ENCODE assay signal across 14 cellular contexts in the genomic region with DNA sequence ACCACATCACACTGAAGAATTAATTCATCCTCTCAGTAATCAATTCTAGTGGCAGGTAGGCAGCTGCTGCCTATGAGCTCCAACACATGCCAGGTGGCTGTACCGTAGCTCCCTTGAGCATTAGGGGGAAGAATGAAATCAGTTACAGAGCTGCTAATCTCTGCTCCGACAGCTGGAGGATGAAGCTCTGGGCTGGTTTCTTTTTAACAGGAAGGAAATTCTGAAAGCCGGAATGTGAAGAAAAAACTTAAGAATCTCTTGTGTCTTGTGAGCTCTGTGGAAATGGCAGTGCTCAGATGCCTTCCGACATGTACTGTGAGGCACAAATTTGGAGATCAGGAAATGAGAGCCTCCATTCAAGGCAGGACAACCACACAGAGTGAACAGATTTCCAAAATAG. TPM values are rescaled to one million over a fixed set of nuclear protein-coding genes. Genes with fewer than 3 reads are reported as not detected.
A peak's percentile ranks its signal among the peaks of the same experiment; 100 is the strongest.
DNase-seq lines count a peak whose midpoint lies in the region; ATAC-seq, FAIRE-seq and TF ChIP-seq lines count a peak whose summit lies in the region.
"Had no signal": no experiment of that assay in that cellular context is flagged by ENCODE, and none has a peak within 500 bp of the region (broad histone marks: within the 10 kb centered on the region; RNA-seq: fewer than 3 reads in every experiment).

No MANE protein-coding gene starts in this region.

- H3K36me3 Mint-ChIP-seq in activated CD4-positive, alpha-beta T cell treated with anti-CD3 and anti-CD28 coated beads, Interleukin-2, amount 10 ng/mL, durations not matched to agents 24 days and 14 days (ENCODE audit: low read depth): no peaks in the 10 kb centered on the region
- H3K36me3 Mint-ChIP-seq in activated naive CD8-positive, alpha-beta T cell: no peaks in the 10 kb centered on the region

- H3K27ac ChIP-seq in neutrophil: peak overlapping the region; percentile 52
- H3K27ac ChIP-seq: A549, body of pancreas had no signal

- peaks cover 20% of the 10 kb centered on the region for H3K27me3 ChIP-seq in neutrophil
- H3K27me3 ChIP-seq: body of pancreas had no signal

- H3K27me3 Mint-ChIP-seq in activated CD4-positive, alpha-beta T cell treated with anti-CD3 and anti-CD28 coated beads, Interleukin-2, amount 10 ng/mL, durations not matched to agents 24 days and 14 days: no peaks in the 10 kb centered on the region
- peaks cover 2% of the 10 kb centered on the region for H3K27me3 Mint-ChIP-seq in activated naive CD8-positive, alpha-beta T cell

- no peaks in the 10 kb centered on the region for H3K9me3 ChIP-seq in neutrophil
- H3K9me3 ChIP-seq: A549, body of pancreas had no signal

- H3K4me3 Mint-ChIP-seq in activated CD4-positive, alpha-beta T cell treated with anti-CD3 and anti-CD28 coated beads, Interleukin-2, amount 10 ng/mL, durations not matched to agents 24 days and 14 days: peak overlapping the region; percentile 43
- peak overlapping the region; percentile 46 for H3K4me3 Mint-ChIP-seq in activated naive CD8-positive, alpha-beta T cell

- peaks cover 39 to 46% of the 10 kb centered on the region in 2 experiments for H3K4me1 ChIP-seq in neutrophil (ENCODE audit: control insufficient read depth in 1 of 2, insufficient read depth in 1 of 2, low read depth in 1 of 2, low read length in 1 of 2)

- no peak for FAIRE-seq in H54 (lab: Jason Lieb, UNC)
- FAIRE-seq: A549, islet of Langerhans had no signal

- no peaks in the 10 kb centered on the region for H3K9me3 Mint-ChIP-seq in activated CD4-positive, alpha-beta T cell treated with anti-CD3 and anti-CD28 coated beads, Interleukin-2, amount 10 ng/mL, durations not matched to agents 24 days and 14 days
- no peaks in the 10 kb centered on the region for H3K9me3 Mint-ChIP-seq in activated naive CD8-positive, alpha-beta T cell (ENCODE audit: low read depth)

- TF ChIP-seq POLR2A in H54 (IDR thresholded peaks at IDR 0.05; ENCODE audit: low read depth, low read length): no peak

- ATAC-seq in GM21529 (IDR thresholded peaks at IDR 0.05; ENCODE audit: unreplicated experiment) (no peak), GM19467 (IDR thresholded peaks at IDR 0.05; ENCODE audit: unreplicated experiment) (no peak)
- ATAC-seq: A549, body of pancreas, esophagus mucosa, Right ventricle myocardium inferior had no signal

- DNase-seq in activated CD4-positive, alpha-beta T cell treated with anti-CD3 and anti-CD28 coated beads, Interleukin-2, amount 10 ng/mL, durations not matched to agents 24 days and 14 days: peak; percentile 64
- no peak for DNase-seq in activated CD4-positive, alpha-beta T cell treated with anti-CD3 and anti-CD28 coated beads, Interleukin-2, amount 50 U/mL, for 4 hours
- peak; percentile 56 for DNase-seq in NCI-H2107 (lab: John Stamatoyannopoulos, UW)
- DNase-seq in H54 (ENCODE audit: insufficient read length, low spot score): no peak
- DNase-seq: body of pancreas; stimulated activated CD4-positive, alpha-beta T cell treated with anti-CD3 and anti-CD28 coated beads, Interleukin-4, amount 100 ng/mL, for 4 hours had no signal

- H3K4me3 ChIP-seq in neutrophil (ENCODE audit: low read depth in 1 of 2, low read length in 1 of 2): peak overlapping the region in 1 of 2 experiments; percentile 6
- H3K4me3 ChIP-seq: A549, body of pancreas had no signal

- intact Hi-C loops in activated CD4-positive, alpha-beta T cell treated with anti-CD3 and anti-CD28 coated beads, Interleukin-2, amount 10 ng/mL, durations not matched to agents 24 days and 14 days (cut with micrococcal nuclease): loop anchor here (10.0 kb wide), 1 partner anchor 877 kb away; the partner anchor contains the start of gene RBM28

- no peaks in the 10 kb centered on the region for H3K36me3 ChIP-seq in neutrophil

- peaks cover 26% of the 10 kb centered on the region for H3K4me1 Mint-ChIP-seq in activated CD4-positive, alpha-beta T cell treated with anti-CD3 and anti-CD28 coated beads, Interleukin-2, amount 10 ng/mL, durations not matched to agents 24 days and 14 days
- H3K4me1 Mint-ChIP-seq in activated naive CD8-positive, alpha-beta T cell (ENCODE audit: low read depth): peaks cover 30% of the 10 kb centered on the region

- no peak for TF ChIP-seq CTCF in neutrophil (IDR thresholded peaks at IDR 0.05)

- peak overlapping the region; percentile 29 for H3K27ac Mint-ChIP-seq in activated CD4-positive, alpha-beta T cell treated with anti-CD3 and anti-CD28 coated beads, Interleukin-2, amount 10 ng/mL, durations not matched to agents 24 days and 14 days
- peak overlapping the region; percentile 86 for H3K27ac Mint-ChIP-seq in activated naive CD8-positive, alpha-beta T cell

RNA-seq across cellular contexts. Expression of gene AHCYL2, which starts 2.8 kb away (rescaled TPM):
- total RNA-seq in activated CD4-positive, alpha-beta T cell treated with anti-CD3 and anti-CD28 coated beads, Interleukin-2, amount 10 ng/mL, durations not matched to agents 24 days and 14 days: 10.7 and 11.1 TPM in 2 replicates

RNA-seq across cellular contexts. Expression of gene SMO, which starts 33.6 kb away (rescaled TPM):
- 0.28 and 0.37 TPM in 2 replicates for total RNA-seq in activated CD4-positive, alpha-beta T cell treated with anti-CD3 and anti-CD28 coated beads, Interleukin-2, amount 10 ng/mL, durations not matched to agents 24 days and 14 days

Comparison
In these comparisons a context has a peak if more than half of its experiments do, and no peak if none do; other contexts are left out.
1. DNase-seq: peak in activated CD4-positive, alpha-beta T cell treated with anti-CD3 and anti-CD28 coated beads, Interleukin-2, amount 10 ng/mL, durations not matched to agents 24 days and 14 days (single experiment) and NCI-H2107 (single experiment); none in activated CD4-positive, alpha-beta T cell treated with anti-CD3 and anti-CD28 coated beads, Interleukin-2, amount 50 U/mL, for 4 hours (0 of 2) and H54 (single experiment).